24 cellular contexts compared by ENCODE assay signal in the genomic region with DNA sequence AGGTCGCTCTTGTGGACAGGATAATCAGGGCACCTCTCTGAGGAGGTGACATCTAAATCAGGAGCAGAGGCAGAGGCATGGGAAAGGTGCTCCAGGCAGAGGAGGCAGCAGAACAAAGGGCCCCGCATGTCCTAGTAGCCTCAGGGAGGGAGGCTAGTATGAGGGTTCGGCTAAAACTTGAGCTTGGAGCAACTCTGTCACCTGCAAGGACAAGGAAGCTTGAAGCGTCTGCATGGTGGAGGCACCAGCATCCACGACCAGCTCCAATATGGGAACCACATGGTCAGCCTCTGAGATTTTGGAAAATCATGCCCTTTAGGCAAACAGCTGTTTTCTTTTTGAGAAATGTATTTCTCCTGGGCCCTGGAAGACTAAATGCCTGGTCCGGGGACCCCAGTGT. TPM values are rescaled to one million over a fixed set of nuclear protein-coding genes. Genes with fewer than 3 reads are reported as not detected.
DNase-seq lines count a peak whose midpoint lies in the region; FAIRE-seq and TF ChIP-seq lines count a peak whose summit lies in the region.
"Had no signal": no experiment of that assay in that cellular context is flagged by ENCODE, and none has a peak within 500 bp of the region (broad histone marks: within the 10 kb centered on the region; RNA-seq: fewer than 3 reads in every experiment).

No MANE protein-coding gene starts in this region.

- H2BK20ac ChIP-seq in H9 (ENCODE audit: low read depth, low read length, poor library complexity, severe bottlenecking) (no peak overlapping the region), H1 (ENCODE audit: low read length) (no peak overlapping the region)

- no peak for TF ChIP-seq CTCF in H9 (conservative IDR thresholded peaks at IDR 0.05)
- TF ChIP-seq CTCF in H1 (IDR thresholded peaks at IDR 0.05; ENCODE audit: control extremely low read depth in 1 of 3, insufficient read depth in 1 of 3, low read depth in 1 of 3, low read length in 3 of 3): no peak
- no peak for TF ChIP-seq CTCF in esophagus muscularis mucosa (IDR thresholded peaks at IDR 0.05)
- no peak for TF ChIP-seq CTCF in transverse colon (IDR thresholded peaks at IDR 0.05)

- peaks cover 8 to 9% of the 10 kb centered on the region in 2 experiments for H3K4me1 Mint-ChIP-seq in H9
- H3K4me1 Mint-ChIP-seq: B cell had no signal

- H3K4me1 ChIP-seq in H9 (ENCODE audit: insufficient read depth, low read length): peaks cover 5% of the 10 kb centered on the region; the same call in 1 of the 2 replicates
- peaks cover 0 to 3% (median 2%) of the 10 kb centered on the region in 4 experiments; a peak in 3 of 7 replicates for H3K4me1 ChIP-seq in H1 (replicated peaks in 1 of 4; ENCODE audit: control insufficient read depth in 3 of 4, insufficient read depth in 4 of 4, low read length in 3 of 4)
- peaks cover 3 to 5% (median 4%) of the 10 kb centered on the region in 4 donors for H3K4me1 ChIP-seq in esophagus muscularis mucosa
- H3K4me1 ChIP-seq in trophoblast cell (ENCODE audit: control insufficient read depth in 1 of 2, insufficient read depth in 2 of 2, low read length in 2 of 2): peaks cover 4 to 5% of the 10 kb centered on the region in 2 experiments
- peaks cover 0 to 6% (median 3%) of the 10 kb centered on the region in 4 donors for H3K4me1 ChIP-seq in transverse colon
- H3K4me1 ChIP-seq: Caco-2 had no signal

- H3K4me2 ChIP-seq in H9 (ENCODE audit: insufficient read depth, insufficient read length, low read length) (no peak overlapping the region), H1 (ENCODE audit: insufficient read depth in 1 of 2, low read depth in 2 of 2, low read length in 2 of 2) (no peak overlapping the region), trophoblast cell (ENCODE audit: low read length) (no peak overlapping the region)
- H3K4me2 ChIP-seq: BLaER1 treated with 17β-estradiol and CSF1 and Interleukin-3, amounts not matched to agents 10 nM and 100 nM had no signal

- H3T11ph ChIP-seq in H9 (ENCODE audit: low read length): no peak overlapping the region

- H3K56ac ChIP-seq in H9 (ENCODE audit: insufficient read length, low read depth, low read length) (no peak overlapping the region), H1 (replicated peaks; ENCODE audit: insufficient read length, low read depth, low read length) (no peak overlapping the region)

- intact Hi-C loops in esophagus muscularis mucosa (cut with DNase I): no loop called here
- intact Hi-C loops in transverse colon (cut with DNase I; ENCODE audit: low total_unique reads): no loop called here

- H3K79me2 ChIP-seq in H9 (ENCODE audit: insufficient read depth, low read length) (no peaks in the 10 kb centered on the region), H1 (ENCODE audit: control insufficient read depth in 1 of 2, insufficient read depth in 2 of 2, low read length in 2 of 2) (no peaks in the 10 kb centered on the region), trophoblast cell (ENCODE audit: control insufficient read depth, insufficient read depth, low read length, poor library complexity) (no peaks in the 10 kb centered on the region)

- no peak overlapping the region for H3K4ac ChIP-seq in H9 (ENCODE audit: low read depth, low read length)
- no peak overlapping the region for H3K4ac ChIP-seq in H1 (replicated peaks; ENCODE audit: insufficient read length, low read depth, low read length)
- H3K4ac ChIP-seq in trophoblast cell (ENCODE audit: low read depth, low read length): no peak overlapping the region

- TF ChIP-seq EP300 in H1 (IDR thresholded peaks at IDR 0.05; ENCODE audit: borderline replicate concordance in 1 of 2, low read depth in 2 of 2, low read length in 2 of 2): no peak
- no peak for TF ChIP-seq EP300 in esophagus muscularis mucosa (IDR thresholded peaks at IDR 0.05)
- no peak for TF ChIP-seq EP300 in transverse colon (IDR thresholded peaks at IDR 0.05; ENCODE audit: low read depth)

- H3K18ac ChIP-seq in H9 (ENCODE audit: insufficient read length, low read depth, low read length) (no peak overlapping the region), H1 (ENCODE audit: extremely low read depth, low read length) (no peak overlapping the region), trophoblast cell (ENCODE audit: low read length) (no peak overlapping the region)

- H2BK15ac ChIP-seq in H9 (ENCODE audit: low read depth, low read length): no peak overlapping the region
- no peak overlapping the region for H2BK15ac ChIP-seq in H1 (ENCODE audit: low read length)

- WGBS in H9 (ENCODE audit: extremely low coverage, insufficient read length, low lambda C conversion rate): no CpG with 5 or more reads among the region's 6 CpGs
- 93% methylated on average over 6 of the region's 6 CpGs; no CpG with 5 or more reads in 1 of the 2 experiments for WGBS in H1 (ENCODE audit: extremely low coverage in 1 of 2, insufficient coverage in 1 of 2, insufficient read length in 1 of 2, insufficient replicate concordance in 2 of 2, low coverage in 1 of 2, low lambda C conversion rate in 2 of 2, missing lambda C conversion rate in 1 of 2), 2 experiments
- WGBS in esophagus muscularis mucosa: 86% methylated on average over 5 of the region's 6 CpGs
- no CpG with 5 or more reads among the region's 6 CpGs for WGBS in trophoblast cell (ENCODE audit: extremely low coverage, insufficient coverage, insufficient read length)
- WGBS in transverse colon (ENCODE audit: low coverage in 1 of 2), 2 donors: 77 to 93% methylated on average over 4 to 6 of the region's 6 CpGs

- CTCF ChIA-PET in H1 (lab: Charles Lee; ENCODE audit: partially characterized antibody): interaction anchor here (0.8 to 1.6 kb wide), 8 partner anchors 12 to 119 kb away, joined by 3 to 7 read pairs (median 4); a partner anchor contains a TSS

- no peak overlapping the region for H2BK5ac ChIP-seq in H9 (ENCODE audit: insufficient read length, low read length)
- no peak overlapping the region for H2BK5ac ChIP-seq in H1 (ENCODE audit: low read depth, low read length)
- no peak overlapping the region for H2BK5ac ChIP-seq in trophoblast cell (ENCODE audit: low read depth, low read length, poor library complexity)

- H2BK120ac ChIP-seq in H9 (ENCODE audit: low read depth, low read length, poor library complexity, severe bottlenecking) (no peak overlapping the region), H1 (replicated peaks; ENCODE audit: low read depth, low read length) (no peak overlapping the region), trophoblast cell (ENCODE audit: insufficient read depth, low read length, poor library complexity) (no peak overlapping the region)

- TF ChIP-seq RAD21 in H1 (IDR thresholded peaks at IDR 0.05 in 1 of 2, conservative IDR thresholded peaks at IDR 0.05 in 1 of 2; ENCODE audit: low read depth in 2 of 2, low read length in 2 of 2): no peak

- H4K5ac ChIP-seq in H9 (ENCODE audit: insufficient read length, low read depth, low read length): no peak overlapping the region
- no peak overlapping the region for H4K5ac ChIP-seq in H1 (ENCODE audit: insufficient read length, low read depth, low read length)

- H3K27ac ChIP-seq in H9 (ENCODE audit: insufficient read length, low read depth, low read length) (no peak overlapping the region), H1 (ENCODE audit: low read depth, low read length) (no peak overlapping the region), esophagus muscularis mucosa (replicated peaks in 1 of 4) (no peak overlapping the region), trophoblast cell (ENCODE audit: low read depth, low read length) (no peak overlapping the region), transverse colon (no peak overlapping the region)
- H3K27ac ChIP-seq: BLaER1 treated with 17β-estradiol and CSF1 and Interleukin-3, amounts not matched to agents 10 nM and 100 nM; C4-2B had no signal

- peak overlapping the region in 1 of 3 experiments; percentile 81; a peak in 2 of 7 replicates for H3K27ac Mint-ChIP-seq in H9
- H3K27ac Mint-ChIP-seq: B cell; CD4-positive, alpha-beta T cell; CD8-positive, alpha-beta T cell had no signal

- no peaks in the 10 kb centered on the region for H3K79me1 ChIP-seq in H9 (ENCODE audit: insufficient read depth, low read depth, low read length, poor library complexity, severe bottlenecking)
- no peaks in the 10 kb centered on the region for H3K79me1 ChIP-seq in H1 (ENCODE audit: low read depth, low read length)
- H3K79me1 ChIP-seq in trophoblast cell (ENCODE audit: low read length): no peaks in the 10 kb centered on the region

- no peak overlapping the region for H3K23ac ChIP-seq in H9 (ENCODE audit: insufficient read length, low read depth, low read length)
- no peak overlapping the region for H3K23ac ChIP-seq in H1 (ENCODE audit: insufficient read length)
- no peak overlapping the region for H3K23ac ChIP-seq in trophoblast cell (ENCODE audit: low read length)

- TF ChIP-seq POLR2A in H1 (IDR thresholded peaks at IDR 0.05; ENCODE audit: control extremely low read depth in 1 of 2, low read depth in 2 of 2, low read length in 2 of 2): no peak
- TF ChIP-seq POLR2A in esophagus muscularis mucosa (IDR thresholded peaks at IDR 0.05; ENCODE audit: low read depth): no peak
- no peak for TF ChIP-seq POLR2A in transverse colon (IDR thresholded peaks at IDR 0.05)

- no peaks in the 10 kb centered on the region for H3K23me2 ChIP-seq in H9 (ENCODE audit: insufficient read length, low read depth, low read length, poor library complexity, severe bottlenecking)
- no peaks in the 10 kb centered on the region for H3K23me2 ChIP-seq in H1 (ENCODE audit: low read depth, low read length)

- H3K4me3 ChIP-seq in H1 (ENCODE audit: extremely low read depth in 1 of 4, insufficient read depth in 2 of 4, low read depth in 3 of 4, low read length in 4 of 4) (no peak overlapping the region), esophagus muscularis mucosa (no peak overlapping the region), trophoblast cell (ENCODE audit: low read depth, low read length) (no peak overlapping the region), transverse colon (no peak overlapping the region)
- H3K4me3 ChIP-seq: BLaER1 treated with 17β-estradiol and CSF1 and Interleukin-3, amounts not matched to agents 10 nM and 100 nM had no signal

- FAIRE-seq in H1 (lab: Jason Lieb, UNC): no peak
- FAIRE-seq: A204.1, D721Med, GM12891, GM19239 had no signal

- H2BK12ac ChIP-seq in H9 (ENCODE audit: insufficient read length, low read depth, low read length) (no peak overlapping the region), H1 (ENCODE audit: low read depth, low read length) (no peak overlapping the region), trophoblast cell (ENCODE audit: low read length) (no peak overlapping the region)

- DNase-seq in H9 (peak; percentile 22), H1 (ENCODE audit: low read depth in 1 of 2, low spot score in 2 of 2) (no peak), esophagus muscularis mucosa (ENCODE audit: extremely low spot score) (peak; percentile 66), trophoblast cell (peak; percentile 93 to 95), transverse colon (no peak), islet precursor cell (no peak), DMS53 (lab: John Stamatoyannopoulos, UW) (no peak)
- DNase-seq: 8988T; AML-193; Caco-2; Calu3; CD4-positive, alpha-beta T cell; CD8-positive, alpha-beta T cell; DMS79; DND-41; EL; GDM1 had no signal

- H2AFZ ChIP-seq in H9 (ENCODE audit: low read length): no peak overlapping the region
- H2AFZ ChIP-seq in H1 (ENCODE audit: low read length): no peak overlapping the region
- no peak overlapping the region for H2AFZ ChIP-seq in trophoblast cell (ENCODE audit: insufficient read depth, low read length, poor library complexity)

- no peak overlapping the region for H4K12ac ChIP-seq in trophoblast cell (ENCODE audit: low read depth, low read length)

- POLR2A ChIA-PET in H1 (lab: Charles Lee; ENCODE audit: partially characterized antibody): no interaction called here

- peaks cover 21% of the 10 kb centered on the region for H3K27me3 Mint-ChIP-seq in H9 (ENCODE audit: low read depth)

- H3K9ac ChIP-seq in H9 (ENCODE audit: extremely low read depth, insufficient read length, low read length) (no peak overlapping the region), H1 (replicated peaks in 1 of 4; ENCODE audit: extremely low read depth in 1 of 4, low read depth in 3 of 4, low read length in 3 of 4) (no peak overlapping the region), trophoblast cell (ENCODE audit: low read length) (no peak overlapping the region)
- H3K9ac ChIP-seq: BLaER1 treated with 17β-estradiol and CSF1 and Interleukin-3, amounts not matched to agents 10 nM and 100 nM had no signal

- no peaks in the 10 kb centered on the region for H3K9me3 ChIP-seq in H9 (ENCODE audit: control insufficient read depth, low read depth, low read length)
- peaks cover 0 to 4% of the 10 kb centered on the region in 2 experiments; a peak in 2 of 4 replicates for H3K9me3 ChIP-seq in H1 (ENCODE audit: insufficient read depth in 2 of 2, low read depth in 1 of 2, low read length in 1 of 2)
- no peaks in the 10 kb centered on the region for H3K9me3 ChIP-seq in esophagus muscularis mucosa
- peaks cover 2% of the 10 kb centered on the region for H3K9me3 ChIP-seq in trophoblast cell (ENCODE audit: insufficient read depth, low read depth, low read length)
- H3K9me3 ChIP-seq in transverse colon: no peaks in the 10 kb centered on the region
- H3K9me3 ChIP-seq: Caco-2 had no signal

- H2AK5ac ChIP-seq in H9 (ENCODE audit: insufficient read length, low read length): no peak overlapping the region
- no peak overlapping the region for H2AK5ac ChIP-seq in H1 (ENCODE audit: low read depth, low read length)
- H2AK5ac ChIP-seq in trophoblast cell (ENCODE audit: low read length): no peak overlapping the region

- no peaks in the 10 kb centered on the region for H4K20me1 ChIP-seq in H9 (ENCODE audit: control insufficient read depth, insufficient read depth, insufficient read length)
- no peaks in the 10 kb centered on the region for H4K20me1 ChIP-seq in H1 (replicated peaks in 1 of 2; ENCODE audit: control insufficient read depth in 1 of 2, insufficient read depth in 2 of 2, low read length in 2 of 2)
- H4K20me1 ChIP-seq: BLaER1 treated with 17β-estradiol and CSF1 and Interleukin-3, amounts not matched to agents 10 nM and 100 nM had no signal

- no peak overlapping the region for H3K4me3 Mint-ChIP-seq in H9
- H3K4me3 Mint-ChIP-seq: B cell; CD4-positive, alpha-beta T cell; CD8-positive, alpha-beta T cell had no signal

- H4K91ac ChIP-seq in H9 (ENCODE audit: insufficient read length, low read depth, low read length) (no peak overlapping the region), H1 (replicated peaks; ENCODE audit: insufficient read length, low read length) (peak overlapping the region; percentile 55), trophoblast cell (ENCODE audit: low read depth, low read length) (no peak overlapping the region)

- H3K36me3 Mint-ChIP-seq in H9 (ENCODE audit: insufficient read depth in 1 of 3, low read depth in 3 of 3): peaks cover 0 to 1% (median 0%) of the 10 kb centered on the region in 3 experiments; a peak in 1 of 7 replicates
- H3K36me3 Mint-ChIP-seq: CD8-positive, alpha-beta T cell had no signal

- H3K27me3 ChIP-seq in H9 (ENCODE audit: insufficient read depth, low read length) (no peaks in the 10 kb centered on the region), H1 (replicated peaks in 1 of 4; ENCODE audit: control insufficient read depth in 3 of 4, extremely low read depth in 1 of 4, insufficient read depth in 3 of 4, low read length in 3 of 4) (no peaks in the 10 kb centered on the region; a peak in 1 of 7 replicates), esophagus muscularis mucosa (peaks cover 0 to 54% (median 5%) of the 10 kb centered on the region in 4 donors), trophoblast cell (ENCODE audit: insufficient read depth, low read length) (peaks cover 8% of the 10 kb centered on the region), transverse colon (peaks cover 20% of the 10 kb centered on the region)
- H3K27me3 ChIP-seq: BLaER1 treated with 17β-estradiol and CSF1 and Interleukin-3, amounts not matched to agents 10 nM and 100 nM had no signal

- H3K36me3 ChIP-seq in H1 (ENCODE audit: control insufficient read depth in 2 of 4, insufficient read depth in 4 of 4, low read length in 3 of 4) (no peaks in the 10 kb centered on the region), esophagus muscularis mucosa (no peaks in the 10 kb centered on the region), trophoblast cell (ENCODE audit: control insufficient read depth in 1 of 2, insufficient read depth in 2 of 2, low read length in 2 of 2) (no peaks in the 10 kb centered on the region), transverse colon (no peaks in the 10 kb centered on the region)
- H3K36me3 ChIP-seq: BLaER1 treated with 17β-estradiol and CSF1 and Interleukin-3, amounts not matched to agents 10 nM and 100 nM had no signal

- H3K9me3 Mint-ChIP-seq in H9: peaks cover 0 to 2% of the 10 kb centered on the region in 2 experiments; a peak in 2 of 5 replicates
- H3K9me3 Mint-ChIP-seq: CD4-positive, alpha-beta T cell; CD8-positive, alpha-beta T cell had no signal

- H3K14ac ChIP-seq in H9 (ENCODE audit: insufficient read depth, low read length): no peak overlapping the region; the same call in 1 of the 2 replicates
- H3K14ac ChIP-seq in H1 (ENCODE audit: insufficient read length): no peak overlapping the region
- no peak overlapping the region for H3K14ac ChIP-seq in trophoblast cell (ENCODE audit: low read length)

- in situ Hi-C loops in transverse colon (cut with MboI; ENCODE audit: low pct_ligation_motif_present in 1 of 4, low pct_unique_long_range_greater_than_20kb in 1 of 4, low sequenced_read_pairs in 3 of 4): loop anchor here in 1 of 4 donors (10.0 to 25.0 kb wide), 2 partner anchors 121 to 508 kb away; no protein-coding TSS in a partner anchor

- H4K8ac ChIP-seq in H9 (replicated peaks; ENCODE audit: insufficient read length, low read depth, low read length) (no peak overlapping the region), H1 (ENCODE audit: extremely low read depth, insufficient read depth, low read length) (no peak overlapping the region; the same call in 1 of the 2 replicates), trophoblast cell (ENCODE audit: low read depth, low read length) (no peak overlapping the region)

RNA-seq across cellular contexts. Expression of a gene that starts 13.0 kb away (rescaled TPM):
- total RNA-seq in H9 (2021): 9.7 and 10.0 TPM in 2 replicates
- 12.6 and 15.5 TPM in 2 replicates for total RNA-seq in H1 (2021; fragmentation: NEBNext Ultra II Directional; extraction: Animal tissue kit (Norgen Biotek cat#: 25700))
- polyA plus RNA-seq in H1 (2011; rRNA removed): 7.6 and 10.2 TPM in 2 replicates
- 10.5 TPM for polyA plus RNA-seq in H1 (2011; cell fraction: cytosol; rRNA removed)
- polyA plus RNA-seq in H1 (2011; cell fraction: nucleus; rRNA removed): 4.1 TPM
- 9.4 to 12.2 TPM (median 10.9 TPM) in 4 replicates for polyA plus RNA-seq in H1 (2012, experiment 1 of 2)
- polyA plus RNA-seq in H1 (2012, experiment 2 of 2): 7.9 TPM
- polyA plus RNA-seq in H1 (2013, experiment 1 of 2): 20.5 TPM
- 21.8 TPM for polyA plus RNA-seq in H1 (2013, experiment 2 of 2)
- polyA minus RNA-seq in H1 (2011; rRNA and poly(A)+ RNA removed): 3.9 and 4.2 TPM in 2 replicates
- 4.4 TPM for polyA minus RNA-seq in H1 (2011; cell fraction: cytosol; rRNA and poly(A)+ RNA removed)
- polyA minus RNA-seq in H1 (2011; cell fraction: nucleus; rRNA and poly(A)+ RNA removed): 3.7 TPM
- total RNA-seq in esophagus muscularis mucosa: 10 to 100 TPM; 54.7 to 68.1 (median 63.1) TPM
- polyA plus RNA-seq in trophoblast cell (2013): 37.3 and 39.8 TPM in 2 replicates
- 100 to 1,000 TPM in 3 of 4 donors, 10 to 100 TPM in 1; 90.8 to 131 (median 129) TPM for total RNA-seq in transverse colon

RNA-seq across cellular contexts. Expression of a gene that starts 53.4 kb away (rescaled TPM):
- total RNA-seq in H9 (2021): 39.1 and 40.2 TPM in 2 replicates
- 50.6 and 52.3 TPM in 2 replicates for total RNA-seq in H1 (2021; fragmentation: NEBNext Ultra II Directional; extraction: Animal tissue kit (Norgen Biotek cat#: 25700))
- 67.8 and 76.1 TPM in 2 replicates for polyA plus RNA-seq in H1 (2011; rRNA removed)
- polyA plus RNA-seq in H1 (2011; cell fraction: cytosol; rRNA removed): 63.0 TPM
- 23.3 TPM for polyA plus RNA-seq in H1 (2011; cell fraction: nucleus; rRNA removed)
- polyA plus RNA-seq in H1 (2012, experiment 1 of 2): 41.5 to 56.7 TPM (median 45.1 TPM) in 4 replicates
- 31.3 TPM for polyA plus RNA-seq in H1 (2012, experiment 2 of 2)
- 81.1 TPM for polyA plus RNA-seq in H1 (2013, experiment 1 of 2)
- polyA plus RNA-seq in H1 (2013, experiment 2 of 2): 100 TPM
- polyA minus RNA-seq in H1 (2011; rRNA and poly(A)+ RNA removed): 27.1 and 29.1 TPM in 2 replicates
- 12.5 TPM for polyA minus RNA-seq in H1 (2011; cell fraction: cytosol; rRNA and poly(A)+ RNA removed)
- 30.6 TPM for polyA minus RNA-seq in H1 (2011; cell fraction: nucleus; rRNA and poly(A)+ RNA removed)
- 10 to 100 TPM; 19.8 to 34.9 (median 27.9) TPM for total RNA-seq in esophagus muscularis mucosa
- 65.4 and 66.9 TPM in 2 replicates for polyA plus RNA-seq in trophoblast cell (2013)
- 10 to 100 TPM in 3 of 4 donors, 1 to 10 TPM in 1; 7.6 to 55.6 (median 39.7) TPM for total RNA-seq in transverse colon

Comparison
In these comparisons a context has a peak if more than half of its experiments do, and no peak if none do; other contexts are left out.
1. DNase-seq: peak in H9 (single experiment), esophagus muscularis mucosa (single experiment) and trophoblast cell (2 of 2); none in H1 (0 of 2), transverse colon (single experiment), islet precursor cell (single experiment) and DMS53 (single experiment).